In the genomic region with DNA sequence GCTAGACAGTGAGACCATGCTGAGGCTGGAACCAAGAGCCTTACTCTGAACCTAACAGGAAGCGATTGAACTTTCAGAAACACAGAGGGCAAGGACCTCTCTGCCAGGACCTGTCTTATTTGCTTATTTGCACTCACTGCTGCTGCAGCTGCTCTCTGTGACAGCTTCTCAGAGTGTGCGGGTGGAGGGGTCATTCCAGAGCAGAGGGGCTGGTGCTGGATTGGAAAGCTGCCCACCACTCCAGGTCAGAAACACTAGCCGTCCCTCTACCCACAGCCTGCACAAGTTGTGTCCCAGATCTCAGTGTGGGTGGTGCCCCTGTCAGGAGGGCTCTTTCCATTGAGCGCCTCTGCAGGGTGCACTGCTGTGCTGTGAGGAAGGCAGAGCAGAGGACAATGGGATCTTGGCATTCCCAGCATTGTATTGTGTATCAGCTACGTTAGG, we compare ENCODE assay signal across 8 cellular contexts.
DNase-seq lines count a peak whose midpoint lies in the region; ATAC-seq and TF ChIP-seq lines count a peak whose summit lies in the region.

No MANE protein-coding gene starts in this region.

- in situ Hi-C loops in GM13977 (cut with MboI; ENCODE audit: low pct_unique_long_range_greater_than_20kb, low sequenced_read_pairs, unreplicated experiment): no loop called here

- peak overlapping the region; percentile 73 for H3K27ac ChIP-seq in left ventricle myocardium inferior (replicated peaks)
- H3K27ac ChIP-seq in colonic mucosa: no peak overlapping the region

- DNase-seq in ELF-1 (ENCODE audit: low read depth, low spot score) (peak; percentile 34), left ventricle myocardium inferior (no peak), posterior vena cava (ENCODE audit: low spot score) (no peak), H7 (no peak), GM13977 (ENCODE audit: low spot score) (no peak), colonic mucosa (no peak)

- H3K9ac ChIP-seq in colonic mucosa (ENCODE audit: low read depth in 2 of 2, low read length in 2 of 2): no peak overlapping the region

- H3K27me3 ChIP-seq in left ventricle myocardium inferior (ENCODE audit: low read depth) (no peaks in the 10 kb centered on the region), H7 (ENCODE audit: control insufficient read depth, insufficient read depth, low read length) (no peaks in the 10 kb centered on the region), colonic mucosa (no peaks in the 10 kb centered on the region)

- H3K4me1 ChIP-seq in left ventricle myocardium inferior (peaks cover 100% of the 10 kb centered on the region), colonic mucosa (peaks cover 6% of the 10 kb centered on the region)

- H3K4me3 ChIP-seq in left ventricle myocardium inferior (no peak overlapping the region), H7 (ENCODE audit: insufficient read depth, low read depth, low read length) (no peak overlapping the region), colonic mucosa (no peak overlapping the region)

- TF ChIP-seq CTCF in left ventricle myocardium inferior (IDR thresholded peaks at IDR 0.05; ENCODE audit: borderline replicate concordance) (no peak), GM13977 (IDR thresholded peaks at IDR 0.05; ENCODE audit: extremely low read depth, insufficient read depth, missing control alignments) (no peak), colonic mucosa (IDR thresholded peaks at IDR 0.05) (no peak)

- H3K9me3 ChIP-seq in left ventricle myocardium inferior (replicated peaks) (no peaks in the 10 kb centered on the region), colonic mucosa (no peaks in the 10 kb centered on the region)

- ATAC-seq in GM21526 (IDR thresholded peaks at IDR 0.05; ENCODE audit: low FRiP score, unreplicated experiment): peak; percentile 86
- peak; percentile 60 for ATAC-seq in HG03571 (IDR thresholded peaks at IDR 0.05; ENCODE audit: unreplicated experiment)

- intact Hi-C loops in left ventricle myocardium inferior (cut with micrococcal nuclease): no loop called here
- intact Hi-C loops in posterior vena cava (cut with DNase I): no loop called here
- intact Hi-C loops in colonic mucosa (cut with DNase I): no loop called here

- H3K36me3 ChIP-seq in left ventricle myocardium inferior (no peaks in the 10 kb centered on the region), H7 (replicated peaks; ENCODE audit: control insufficient read depth, insufficient read depth, low read length) (no peaks in the 10 kb centered on the region), colonic mucosa (no peaks in the 10 kb centered on the region)
